2 cellular contexts compared by ENCODE assay signal in genomic region chr10:1563028-1563427, GRCh38.
TF ChIP-seq lines count a peak whose summit lies in the region.

No MANE protein-coding gene starts in this region.

TF ChIP-seq in GM23338, 12 proteins besides CTCF, POLR2A, EP300 and RAD21:
- TF ChIP-seq EZH2phosphoT487 (IDR thresholded peaks at IDR 0.05; ENCODE audit: unreplicated experiment) (no peak), REST (IDR thresholded peaks at IDR 0.05; ENCODE audit: unreplicated experiment) (peak; percentile 23)

TF ChIP-seq in H1, 55 proteins besides CTCF, POLR2A, EP300 and RAD21:
- TF ChIP-seq CREB1 (IDR thresholded peaks at IDR 0.05) (no peak), SAP30 (IDR thresholded peaks at IDR 0.05; ENCODE audit: insufficient read depth, insufficient replicate concordance, low read length) (no peak), MAX (IDR thresholded peaks at IDR 0.05) (no peak)
